10 cellular contexts compared by ENCODE assay signal in the genomic region with DNA sequence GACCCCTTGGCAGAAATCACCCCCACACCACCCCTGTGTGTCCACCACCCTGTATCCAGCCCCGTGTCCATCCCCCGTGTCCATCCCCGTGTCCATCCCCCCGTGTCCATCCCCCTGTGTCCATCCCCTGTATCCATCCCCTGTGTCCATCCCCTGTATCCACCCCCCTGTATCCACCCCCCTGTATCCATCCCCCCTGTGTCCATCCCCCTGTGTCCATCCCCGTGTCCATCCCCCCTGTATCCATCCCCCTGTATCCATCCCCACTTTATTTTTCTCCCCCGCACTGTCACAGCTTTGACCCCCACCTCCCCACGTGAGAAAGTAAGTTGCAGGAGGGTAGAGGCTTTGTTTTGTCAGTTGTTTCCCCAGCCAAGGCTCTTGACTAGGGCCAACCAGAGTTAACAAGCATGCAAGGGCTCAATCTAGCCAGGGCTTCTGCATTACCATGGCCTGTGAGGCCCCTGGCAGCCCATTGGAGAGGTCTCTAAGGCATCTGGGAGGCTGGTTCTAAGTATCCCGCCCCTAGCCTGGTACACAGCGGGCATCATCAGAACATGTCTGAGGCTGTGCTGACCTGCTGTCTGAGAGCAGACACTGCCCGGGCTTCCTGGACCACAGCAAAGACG. TPM values are rescaled to one million over a fixed set of nuclear protein-coding genes. Genes with fewer than 3 reads are reported as not detected.
DNase-seq lines count a peak whose midpoint lies in the region; ATAC-seq lines count a peak whose summit lies in the region.
"Had no signal": no experiment of that assay in that cellular context is flagged by ENCODE, and none has a peak within 500 bp of the region (broad histone marks: within the 10 kb centered on the region; RNA-seq: fewer than 3 reads in every experiment).

No MANE protein-coding gene starts in this region.

- DNase-seq in NCI-H82 (lab: John Stamatoyannopoulos, UW), result peak; percentile 38
- no peak for DNase-seq in NCI-H82 treated with DMSO at 0.1 percent for 48 hours (lab: John Stamatoyannopoulos, UW; ENCODE audit: unreplicated experiment)
- peak; percentile 30 for DNase-seq in Jurkat, Clone E6-1 (ENCODE audit: low read depth, low spot score)
- peak; percentile 7 for DNase-seq in central memory CD4-positive, alpha-beta T cell
- no peak for DNase-seq in stimulated activated naive CD8-positive, alpha-beta T cell treated with anti-CD3 and anti-CD28 coated beads, Interleukin-15, Interleukin-2, amounts not matched to agents 100 U/mL and 50 U/mL, for 24 hours
- DNase-seq in NCI-H1694 (lab: John Stamatoyannopoulos, UW), result no peak
- no peak for DNase-seq in mesenchymal stem cell
- DNase-seq: mucosa of descending colon, NCI-H2081 treated with DMSO at 0.1 percent for 48 hours had no signal

- 91% methylated on average over 6 of the region's 11 CpGs for WGBS in mesenchymal stem cell

- H3K27ac ChIP-seq in mesenchymal stem cell (ENCODE audit: low read length, poor library complexity, severe bottlenecking), result no peak overlapping the region

- H2BK5ac ChIP-seq in mesenchymal stem cell (ENCODE audit: low read depth, low read length, poor library complexity, severe bottlenecking), result no peak overlapping the region

- H2AK5ac ChIP-seq in mesenchymal stem cell (ENCODE audit: low read length, severe bottlenecking), result no peak overlapping the region

- H3K9ac ChIP-seq in mesenchymal stem cell (ENCODE audit: low read length), result no peak overlapping the region

- no peak overlapping the region for H2BK120ac ChIP-seq in mesenchymal stem cell (ENCODE audit: low read depth, low read length)

- no peak overlapping the region for H2BK15ac ChIP-seq in mesenchymal stem cell (ENCODE audit: low read depth, poor library complexity, severe bottlenecking)

- H3K18ac ChIP-seq in mesenchymal stem cell (ENCODE audit: low read depth in 1 of 2, low read length in 2 of 2), result no peak overlapping the region

- no peak overlapping the region for H4K91ac ChIP-seq in mesenchymal stem cell (ENCODE audit: low read length)

- no peaks in the 10 kb centered on the region for H3K4me1 ChIP-seq in mesenchymal stem cell (ENCODE audit: control insufficient read depth, insufficient read depth, low read depth, low read length)

- no peak overlapping the region for H4K8ac ChIP-seq in mesenchymal stem cell (ENCODE audit: low read length)

- H3K4me2 ChIP-seq in mesenchymal stem cell (ENCODE audit: low read length, poor library complexity, severe bottlenecking), result no peak overlapping the region

- no peaks in the 10 kb centered on the region for H3K36me3 ChIP-seq in mesenchymal stem cell (ENCODE audit: control insufficient read depth in 1 of 2, insufficient read depth in 2 of 2, low read depth in 1 of 2, low read length in 2 of 2)

- no peaks in the 10 kb centered on the region for H3K79me1 ChIP-seq in mesenchymal stem cell (replicated peaks; ENCODE audit: low read length, poor library complexity, severe bottlenecking)

- peak; percentile 59 for ATAC-seq in stimulated activated naive CD8-positive, alpha-beta T cell treated with anti-CD3 and anti-CD28 coated beads, Interleukin-15, Interleukin-2, amounts not matched to agents 100 U/mL and 50 U/mL, for 24 hours
- no peak for ATAC-seq in GM21381 (IDR thresholded peaks at IDR 0.05; ENCODE audit: unreplicated experiment)
- ATAC-seq: mucosa of descending colon had no signal

- no peak overlapping the region for H3K4me3 ChIP-seq in Jurkat, Clone E6-1 (ENCODE audit: low read length)
- no peak overlapping the region for H3K4me3 ChIP-seq in mesenchymal stem cell (ENCODE audit: insufficient read depth in 1 of 2, low read depth in 1 of 2, low read length in 2 of 2)
- H3K4me3 ChIP-seq: mucosa of descending colon had no signal

- peaks cover 3% of the 10 kb centered on the region for H3K9me3 ChIP-seq in mesenchymal stem cell (ENCODE audit: control insufficient read depth, low read length)
- H3K9me3 ChIP-seq: mucosa of descending colon had no signal

- H3K4ac ChIP-seq in mesenchymal stem cell (ENCODE audit: low read depth in 1 of 2, low read length in 2 of 2), result no peak overlapping the region

- no peak overlapping the region for H2BK12ac ChIP-seq in mesenchymal stem cell (ENCODE audit: low read length in 2 of 2)

- no peak overlapping the region for H3K14ac ChIP-seq in mesenchymal stem cell (ENCODE audit: low read length in 2 of 2)

- no peak overlapping the region for H2AFZ ChIP-seq in mesenchymal stem cell (ENCODE audit: low read depth, low read length)

- no peak overlapping the region for H3K23ac ChIP-seq in mesenchymal stem cell (ENCODE audit: low read length in 2 of 2)

- H3K27me3 ChIP-seq in mesenchymal stem cell (ENCODE audit: control insufficient read depth in 1 of 2, insufficient read depth in 1 of 2, low read length in 2 of 2), result peaks cover 31 to 75% of the 10 kb centered on the region in 2 experiments

RNA-seq across cellular contexts. Expression of a gene that starts 18.1 kb away (rescaled TPM):
- polyA plus RNA-seq in Jurkat, Clone E6-1 (2012; ENCODE audit: insufficient read depth, insufficient read length), result 2.2 TPM
- polyA plus RNA-seq in mesenchymal stem cell (2013, experiment 1 of 2), result 40.7 TPM
- polyA plus RNA-seq in mesenchymal stem cell (2013, experiment 2 of 2), result 40.6 TPM

Comparison
In these comparisons a context has a peak if more than half of its experiments do, and no peak if none do; other contexts are left out.
1. DNase-seq: peak in NCI-H82 (single experiment), Jurkat, Clone E6-1 (single experiment) and central memory CD4-positive, alpha-beta T cell (single experiment); none in NCI-H82 treated with DMSO at 0.1 percent for 48 hours (single experiment), stimulated activated naive CD8-positive, alpha-beta T cell treated with anti-CD3 and anti-CD28 coated beads, Interleukin-15, Interleukin-2, amounts not matched to agents 100 U/mL and 50 U/mL, for 24 hours (single experiment), NCI-H1694 (single experiment) and mesenchymal stem cell (single experiment).